29 cellular contexts compared by ENCODE assay signal in genomic region chr2:160658851-160659250, GRCh38.
"Had no signal": no experiment of that assay in that cellular context is flagged by ENCODE, and none has a peak within 500 bp of the region (broad histone marks: within the 10 kb centered on the region; RNA-seq: fewer than 3 reads in every experiment).

No MANE protein-coding gene starts in this region.

- H3K36me3 ChIP-seq: brain microvascular endothelial cell, MG63 had no signal

- H3K4me3 ChIP-seq: MG63, PC-9 had no signal

- ATAC-seq: activated CD8-positive, alpha-beta T cell treated with anti-CD3 and anti-CD28 coated beads for 36 hours; activated T-cell treated with anti-CD3 and anti-CD28 coated beads, Interleukin-2, amount 50 U/mL, for 72 hours; activated T-helper 17 cell treated with anti-CD3 and anti-CD28 coated beads, Interleukin-2, amount 50 U/mL, for 72 hours; Right ventricle myocardium inferior had no signal

- H3K27me3 ChIP-seq: brain microvascular endothelial cell, MG63 had no signal

- H3K4me2 ChIP-seq: PC-9 had no signal

- H2AFZ ChIP-seq: PC-9 had no signal

- H3K27ac ChIP-seq: brain microvascular endothelial cell, PC-9, RWPE1 had no signal

- DNase-seq: activated CD4-positive, alpha-beta T cell treated with anti-CD3 and anti-CD28 coated beads, Interleukin-2, amount 10 ng/mL, durations not matched to agents 24 days and 14 days; activated CD4-positive, alpha-beta T cell treated with anti-CD3 and anti-CD28 coated beads, Interleukin-2, amount 50 U/mL, for 4 hours; activated CD8-positive, alpha-beta T cell treated with anti-CD3 and anti-CD28 coated beads for 36 hours; activated effector memory CD4-positive, alpha-beta T cell treated with anti-CD3 and anti-CD28 coated beads, Interleukin-2, amount 50 U/mL, for 16 hours; activated naive CD4-positive, alpha-beta T cell; activated naive CD4-positive, alpha-beta T cell treated with anti-CD3 and anti-CD28 coated beads, Interleukin-2, amount 50 U/mL, for 16 hours; activated naive CD8-positive, alpha-beta T cell treated with anti-CD3 and anti-CD28 coated beads for 36 hours; activated T-cell treated with anti-CD3 and anti-CD28 coated beads, Interleukin-2, amount 50 U/mL, for 1 hour; activated T-cell treated with anti-CD3 and anti-CD28 coated beads, Interleukin-2, amount 50 U/mL, for 72 hours; amniotic stem cell; aorta; brain microvascular endothelial cell; central memory CD4-positive, alpha-beta T cell; Karpas-422; MG63; NCI-H1048; NCI-H1105 treated with DMSO at 0.1 percent for 48 hours; NCI-H1436; NCI-H1694; NCI-H1930; NCI-H2081 treated with DMSO at 0.1 percent for 48 hours; NCI-H345; NCI-H524 treated with DMSO at 0.1 percent for 48 hours; NK-92 treated with Interleukin-12 subunit alpha and Interleukin-12 subunit beta, amount 100 ng/mL, for 24 hours; PC-9; T1000 had no signal

- H3K9me3 ChIP-seq: MG63 had no signal
